In genomic region chr2:232512557-232512956, GRCh38 we compare ENCODE assay signal across 1 cellular context.
A peak's percentile ranks its signal among the peaks of the same experiment; 100 is the strongest.
TF ChIP-seq lines count a peak whose summit lies in the region.

No MANE protein-coding gene starts in this region.

TF ChIP-seq in K562, 482 proteins besides CTCF, POLR2A, EP300 and RAD21:
- TF ChIP-seq BHLHE40 (IDR thresholded peaks at IDR 0.05; ENCODE audit: low read length) (0 out of 2 replicates have a peak, but pooled peaks have one; percentile 25), GABPB2 (CRISPR knock-in tag; conservative IDR thresholded peaks at IDR 0.05) (no peak), BRD4 (IDR thresholded peaks at IDR 0.05) (no peak), ZNF274 (IDR thresholded peaks at IDR 0.05; ENCODE audit: borderline replicate concordance, low read depth, low read length) (no peak), ELF4 (CRISPR knock-in tag; IDR thresholded peaks at IDR 0.05) (no peak)
